In genomic region chr12:129162805-129163204, GRCh38 we compare ENCODE assay signal across 22 cellular contexts.
"Had no signal": no experiment of that assay in that cellular context is flagged by ENCODE, and none has a peak within 500 bp of the region (broad histone marks: within the 10 kb centered on the region; RNA-seq: fewer than 3 reads in every experiment).

No MANE protein-coding gene starts in this region.

- H3K36me3 ChIP-seq: left lung, ovary, right atrium auricular region, suprapubic skin, thoracic aorta, tibial artery, upper lobe of right lung had no signal

- H3K4me3 ChIP-seq: hepatocyte, left lung, lung, ovary, right atrium auricular region, skin epidermis, suprapubic skin, thoracic aorta, tibial artery, upper lobe of right lung had no signal

- H3K27ac ChIP-seq: hepatocyte, left lung, ovary, right atrium auricular region, skin epidermis, suprapubic skin, thoracic aorta, tibial artery, upper lobe of right lung had no signal

- H3K9me3 ChIP-seq: ovary, suprapubic skin, thoracic aorta, tibial artery, upper lobe of right lung had no signal

- DNase-seq: kidney glomerular epithelial cell; left colon; left lung; naive B cell; natural killer cell; nephron progenitor cell; ovary; stimulated activated CD4-positive, alpha-beta T cell treated with anti-CD3 and anti-CD28 coated beads, Interleukin-12 subunit alpha, Interleukin-12 subunit beta, amount 100 ng/mL, for 4 hours; stimulated activated CD4-positive, alpha-beta T cell treated with anti-CD3 and anti-CD28 coated beads, Interleukin-15, amount 100 ng/mL, for 24 hours; stimulated activated CD4-positive, alpha-beta T cell treated with anti-CD3 and anti-CD28 coated beads, Interleukin-4, amount 100 ng/mL, for 24 hours; stimulated activated naive CD4-positive, alpha-beta T cell; tibial artery; trophoblast cell; upper lobe of right lung had no signal

- ATAC-seq: left colon; left lung; natural killer cell; sciatic nerve; stimulated activated effector memory CD8-positive, alpha-beta T cell treated with anti-CD3 and anti-CD28 coated beads, Interleukin-12 subunit alpha, Interleukin-12 subunit beta, amount 100 ng/mL, for 72 hours; upper lobe of right lung had no signal

- H3K27me3 ChIP-seq: hepatocyte, left lung, ovary, right atrium auricular region, suprapubic skin, tibial artery, upper lobe of right lung had no signal

- H3K4me1 ChIP-seq: left lung, right atrium auricular region, suprapubic skin, tibial artery, upper lobe of right lung had no signal
